In the genomic region with DNA sequence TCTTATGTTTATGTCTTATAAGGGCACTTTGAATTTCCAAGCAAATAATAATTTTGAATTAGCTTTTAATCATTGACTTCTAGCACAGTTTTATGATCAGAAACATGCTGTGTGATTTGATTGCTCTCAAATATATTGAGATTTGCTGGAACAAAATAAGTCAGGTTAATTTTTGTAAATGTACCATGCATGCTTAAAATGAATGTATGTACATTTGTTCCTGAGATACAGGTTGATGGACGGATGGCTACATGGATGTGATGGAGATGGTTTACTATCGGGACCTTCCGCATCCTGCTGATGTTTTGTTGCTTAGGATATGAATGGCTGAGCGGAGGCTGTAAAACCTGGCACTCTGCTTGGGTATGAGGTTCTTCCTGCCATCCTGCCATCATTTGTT, we compare ENCODE assay signal across 8 cellular contexts. TPM values are rescaled to one million over a fixed set of nuclear protein-coding genes. Genes with fewer than 3 reads are reported as not detected.
DNase-seq lines count a peak whose midpoint lies in the region; ATAC-seq, FAIRE-seq and TF ChIP-seq lines count a peak whose summit lies in the region.
"Not testable (repeated sequence)": the region's sequence is repeated elsewhere in the genome, so short reads cannot be mapped to it uniquely, and the experiment has no call there.

TSS of gene NPIPA1 (plus strand) at position 301 of the 400 bp plus-strand sequence. CDS start at position 301, 0 bp downstream.

- not testable (repeated sequence) for H3K9me3 ChIP-seq in H1 (ENCODE audit: insufficient read depth in 2 of 2, low read depth in 1 of 2, low read length in 1 of 2); lung (ENCODE audit: control insufficient read depth in 2 of 2, insufficient read depth in 1 of 2, low read length in 1 of 2); transverse colon

- not testable (repeated sequence) for H3K4me1 Mint-ChIP-seq in activated naive CD4-positive, alpha-beta T cell treated with anti-CD3 and anti-CD28 coated beads for 36 hours (ENCODE audit: low read depth); progenitor cell of endocrine pancreas (ENCODE audit: low read depth)

- TF ChIP-seq RAD21 in H1 (IDR thresholded peaks at IDR 0.05 in 1 of 2, conservative IDR thresholded peaks at IDR 0.05 in 1 of 2; ENCODE audit: low read depth in 2 of 2, low read length in 2 of 2): not testable (repeated sequence)

- not testable (repeated sequence) for H3K9ac ChIP-seq in H1 (replicated peaks in 1 of 4; ENCODE audit: extremely low read depth in 1 of 4, low read depth in 3 of 4, low read length in 3 of 4)

- TF ChIP-seq POLR2A in H1 (IDR thresholded peaks at IDR 0.05; ENCODE audit: control extremely low read depth in 1 of 2, low read depth in 2 of 2, low read length in 2 of 2); transverse colon (IDR thresholded peaks at IDR 0.05): not testable (repeated sequence)

- FAIRE-seq in H1 (lab: Jason Lieb, UNC): not testable (repeated sequence)

- H2BK15ac ChIP-seq in H1 (ENCODE audit: low read length): not testable (repeated sequence)

- H2AK5ac ChIP-seq in H1 (ENCODE audit: low read depth, low read length): not testable (repeated sequence)

- not testable (repeated sequence) for H3K9me3 Mint-ChIP-seq in activated naive CD4-positive, alpha-beta T cell treated with anti-CD3 and anti-CD28 coated beads for 36 hours; progenitor cell of endocrine pancreas (ENCODE audit: low read depth)

- intact Hi-C loops in activated naive CD4-positive, alpha-beta T cell treated with anti-CD3 and anti-CD28 coated beads for 36 hours (cut with micrococcal nuclease); cardiac septum (cut with DNase I); transverse colon (cut with DNase I; ENCODE audit: low total_unique reads): not testable (repeated sequence)

- not testable (repeated sequence) for H3K4me3 ChIP-seq in H1 (ENCODE audit: extremely low read depth in 1 of 4, insufficient read depth in 2 of 4, low read depth in 3 of 4, low read length in 4 of 4); lung; transverse colon

- not testable (repeated sequence) for H3K27ac Mint-ChIP-seq in activated naive CD4-positive, alpha-beta T cell treated with anti-CD3 and anti-CD28 coated beads for 36 hours; progenitor cell of endocrine pancreas

- not testable (repeated sequence) for H3K4me1 ChIP-seq in H1 (replicated peaks in 1 of 4; ENCODE audit: control insufficient read depth in 3 of 4, insufficient read depth in 4 of 4, low read length in 3 of 4); lung (ENCODE audit: control insufficient read depth in 2 of 2, insufficient read depth in 2 of 2, low read length in 2 of 2); transverse colon

- not testable (repeated sequence) for H3K27me3 ChIP-seq in H1 (replicated peaks in 1 of 4; ENCODE audit: control insufficient read depth in 3 of 4, extremely low read depth in 1 of 4, insufficient read depth in 3 of 4, low read length in 3 of 4); lung (ENCODE audit: control insufficient read depth, insufficient read depth); transverse colon

- H3K36me3 ChIP-seq in H1 (ENCODE audit: control insufficient read depth in 2 of 4, insufficient read depth in 4 of 4, low read length in 3 of 4); lung (ENCODE audit: control insufficient read depth in 2 of 2, insufficient read depth in 2 of 2, low read length in 2 of 2); transverse colon: not testable (repeated sequence)

- H2BK12ac ChIP-seq in H1 (ENCODE audit: low read depth, low read length): not testable (repeated sequence)

- not testable (repeated sequence) for H4K20me1 ChIP-seq in H1 (replicated peaks in 1 of 2; ENCODE audit: control insufficient read depth in 1 of 2, insufficient read depth in 2 of 2, low read length in 2 of 2)

- not testable (repeated sequence) for H3K36me3 Mint-ChIP-seq in activated naive CD4-positive, alpha-beta T cell treated with anti-CD3 and anti-CD28 coated beads for 36 hours (ENCODE audit: low read depth); progenitor cell of endocrine pancreas (ENCODE audit: insufficient read depth)

- not testable (repeated sequence) for DNase-seq in G401 (ENCODE audit: low spot score); SK-MEL-5 (ENCODE audit: low read depth, low spot score); activated naive CD4-positive, alpha-beta T cell treated with anti-CD3 and anti-CD28 coated beads for 36 hours; H1 (ENCODE audit: low read depth in 1 of 2, low spot score in 2 of 2); cardiac septum (ENCODE audit: low spot score); lung (ENCODE audit: low spot score); progenitor cell of endocrine pancreas (ENCODE audit: low spot score, unreplicated experiment); transverse colon

- H2AFZ ChIP-seq in H1 (ENCODE audit: low read length): not testable (repeated sequence)

- H3K4me3 Mint-ChIP-seq in activated naive CD4-positive, alpha-beta T cell treated with anti-CD3 and anti-CD28 coated beads for 36 hours; progenitor cell of endocrine pancreas (ENCODE audit: low read depth): not testable (repeated sequence)

- H3K27ac ChIP-seq in H1 (ENCODE audit: low read depth, low read length); lung (ENCODE audit: low read depth in 1 of 2, low read length in 1 of 2); transverse colon: not testable (repeated sequence)

- not testable (repeated sequence) for H3K4ac ChIP-seq in H1 (replicated peaks; ENCODE audit: insufficient read length, low read depth, low read length)

- H2BK120ac ChIP-seq in H1 (replicated peaks; ENCODE audit: low read depth, low read length): not testable (repeated sequence)

- not testable (repeated sequence) for H4K91ac ChIP-seq in H1 (replicated peaks; ENCODE audit: insufficient read length, low read length)

- H3K27me3 Mint-ChIP-seq in activated naive CD4-positive, alpha-beta T cell treated with anti-CD3 and anti-CD28 coated beads for 36 hours (ENCODE audit: low read depth); progenitor cell of endocrine pancreas: not testable (repeated sequence)

- CTCF ChIA-PET in activated naive CD4-positive, alpha-beta T cell treated with anti-CD3 and anti-CD28 coated beads for 36 hours (lab: Charles Lee); H1 (lab: Charles Lee; ENCODE audit: partially characterized antibody): not testable (repeated sequence)

- H4K8ac ChIP-seq in H1 (ENCODE audit: extremely low read depth, insufficient read depth, low read length): not testable (repeated sequence)

- POLR2A ChIA-PET in H1 (lab: Charles Lee; ENCODE audit: partially characterized antibody): not testable (repeated sequence)

- H3K23me2 ChIP-seq in H1 (ENCODE audit: low read depth, low read length): not testable (repeated sequence)

- H3K4me2 ChIP-seq in H1 (ENCODE audit: insufficient read depth in 1 of 2, low read depth in 2 of 2, low read length in 2 of 2): not testable (repeated sequence)

- in situ Hi-C loops in G401 (cut with HindIII; ENCODE audit: low sequenced_read_pairs); SK-MEL-5 (cut with HindIII; ENCODE audit: low pct_unique_long_range_greater_than_20kb, low sequenced_read_pairs); transverse colon (cut with MboI; ENCODE audit: low pct_ligation_motif_present in 1 of 4, low pct_unique_long_range_greater_than_20kb in 1 of 4, low sequenced_read_pairs in 3 of 4): not testable (repeated sequence)

- H3K23ac ChIP-seq in H1 (ENCODE audit: insufficient read length): not testable (repeated sequence)

- H3K18ac ChIP-seq in H1 (ENCODE audit: extremely low read depth, low read length): not testable (repeated sequence)

- TF ChIP-seq CTCF in H1 (IDR thresholded peaks at IDR 0.05; ENCODE audit: control extremely low read depth in 1 of 3, insufficient read depth in 1 of 3, low read depth in 1 of 3, low read length in 3 of 3); lung (IDR thresholded peaks at IDR 0.05; ENCODE audit: control extremely low read depth, extremely low read depth); progenitor cell of endocrine pancreas (IDR thresholded peaks at IDR 0.05; ENCODE audit: unreplicated experiment); transverse colon (IDR thresholded peaks at IDR 0.05): not testable (repeated sequence)

- ATAC-seq in lung (ENCODE audit: insufficient read depth, low FRiP score): not testable (repeated sequence)

- H3K79me2 ChIP-seq in H1 (ENCODE audit: control insufficient read depth in 1 of 2, insufficient read depth in 2 of 2, low read length in 2 of 2): not testable (repeated sequence)

- H3K56ac ChIP-seq in H1 (replicated peaks; ENCODE audit: insufficient read length, low read depth, low read length): not testable (repeated sequence)

- not testable (repeated sequence) for H2BK20ac ChIP-seq in H1 (ENCODE audit: low read length)

- not testable (repeated sequence) for H3K79me1 ChIP-seq in H1 (ENCODE audit: low read depth, low read length)

- H3K14ac ChIP-seq in H1 (ENCODE audit: insufficient read length): not testable (repeated sequence)

- not testable (repeated sequence) for H4K5ac ChIP-seq in H1 (ENCODE audit: insufficient read length, low read depth, low read length)

- WGBS in H1 (ENCODE audit: extremely low coverage in 1 of 2, insufficient coverage in 1 of 2, insufficient read length in 1 of 2, insufficient replicate concordance in 2 of 2, low coverage in 1 of 2, low lambda C conversion rate in 2 of 2, missing lambda C conversion rate in 1 of 2), 2 experiments: no CpG with 5 or more reads among the region's 4 CpGs
- no CpG with 5 or more reads among the region's 4 CpGs for WGBS in lung, 2 donors
- WGBS in transverse colon (ENCODE audit: low coverage in 1 of 2), 2 donors: no CpG with 5 or more reads among the region's 4 CpGs

- H2BK5ac ChIP-seq in H1 (ENCODE audit: low read depth, low read length): not testable (repeated sequence)

- not testable (repeated sequence) for TF ChIP-seq EP300 in H1 (IDR thresholded peaks at IDR 0.05; ENCODE audit: borderline replicate concordance in 1 of 2, low read depth in 2 of 2, low read length in 2 of 2); transverse colon (IDR thresholded peaks at IDR 0.05; ENCODE audit: low read depth)

RNA-seq across cellular contexts. Expression of gene NPIPA1, which starts in this region (rescaled TPM):
- total RNA-seq in G401 (2014; rRNA removed; shearing (Covaris generic)): 19.7 and 37.0 TPM in 2 replicates
- 26.2 and 26.8 TPM in 2 replicates for total RNA-seq in SK-MEL-5 (2014; rRNA removed; shearing (Covaris generic))
- polyA plus RNA-seq in SK-MEL-5 (2015; cell fraction: cytosol; rRNA removed): 31.3 and 37.1 TPM in 2 replicates
- 485 and 602 TPM in 2 replicates for polyA plus RNA-seq in SK-MEL-5 (2015; cell fraction: nucleus; rRNA removed)
- total RNA-seq in activated naive CD4-positive, alpha-beta T cell treated with anti-CD3 and anti-CD28 coated beads for 36 hours: 100 to 1,000 TPM in 1 of 2 experiments, 10 to 100 TPM in 1; 81.4 to 101 TPM
- total RNA-seq in H1 (2021; fragmentation: NEBNext Ultra II Directional; extraction: Animal tissue kit (Norgen Biotek cat#: 25700)): 85.1 and 97.8 TPM in 2 replicates
- polyA plus RNA-seq in H1 (2011; rRNA removed) (58.1 and 60.0 TPM in 2 replicates), lung (10 to 100 TPM; 49.7 to 74.8 TPM)
- 65.3 TPM for polyA plus RNA-seq in H1 (2011; cell fraction: cytosol; rRNA removed)
- polyA plus RNA-seq in H1 (2011; cell fraction: nucleus; rRNA removed): 399 TPM
- 104 to 149 TPM (median 126 TPM) in 4 replicates for polyA plus RNA-seq in H1 (2012, experiment 1 of 2)
- polyA plus RNA-seq in H1 (2012, experiment 2 of 2): 59.0 TPM
- 69.4 TPM for polyA plus RNA-seq in H1 (2013, experiment 1 of 2)
- polyA plus RNA-seq in H1 (2013, experiment 2 of 2): 64.8 TPM
- polyA minus RNA-seq in H1 (2011; rRNA and poly(A)+ RNA removed): 36.0 and 48.5 TPM in 2 replicates
- 37.4 TPM for polyA minus RNA-seq in H1 (2011; cell fraction: cytosol; rRNA and poly(A)+ RNA removed)
- polyA minus RNA-seq in H1 (2011; cell fraction: nucleus; rRNA and poly(A)+ RNA removed): 101 TPM
- total RNA-seq in cardiac septum (67.7 TPM), lung (10 to 100 TPM; 75.8 to 90.0 TPM), progenitor cell of endocrine pancreas (208 and 215 TPM in 2 replicates), transverse colon (100 to 1,000 TPM in 1 of 4 donors, 10 to 100 TPM in 3; 47.8 to 115 (median 73.7) TPM)
